Comparison of ENCODE assay signal across 1 cellular context in genomic region chr7:138980575-138981285, GRCh38.
TF ChIP-seq lines count a peak whose summit lies in the region.

No MANE protein-coding gene starts in this region.

TF ChIP-seq in HepG2, 621 proteins besides CTCF, POLR2A, EP300 and RAD21 (continued from another document):
- TF ChIP-seq, protein P1, sequence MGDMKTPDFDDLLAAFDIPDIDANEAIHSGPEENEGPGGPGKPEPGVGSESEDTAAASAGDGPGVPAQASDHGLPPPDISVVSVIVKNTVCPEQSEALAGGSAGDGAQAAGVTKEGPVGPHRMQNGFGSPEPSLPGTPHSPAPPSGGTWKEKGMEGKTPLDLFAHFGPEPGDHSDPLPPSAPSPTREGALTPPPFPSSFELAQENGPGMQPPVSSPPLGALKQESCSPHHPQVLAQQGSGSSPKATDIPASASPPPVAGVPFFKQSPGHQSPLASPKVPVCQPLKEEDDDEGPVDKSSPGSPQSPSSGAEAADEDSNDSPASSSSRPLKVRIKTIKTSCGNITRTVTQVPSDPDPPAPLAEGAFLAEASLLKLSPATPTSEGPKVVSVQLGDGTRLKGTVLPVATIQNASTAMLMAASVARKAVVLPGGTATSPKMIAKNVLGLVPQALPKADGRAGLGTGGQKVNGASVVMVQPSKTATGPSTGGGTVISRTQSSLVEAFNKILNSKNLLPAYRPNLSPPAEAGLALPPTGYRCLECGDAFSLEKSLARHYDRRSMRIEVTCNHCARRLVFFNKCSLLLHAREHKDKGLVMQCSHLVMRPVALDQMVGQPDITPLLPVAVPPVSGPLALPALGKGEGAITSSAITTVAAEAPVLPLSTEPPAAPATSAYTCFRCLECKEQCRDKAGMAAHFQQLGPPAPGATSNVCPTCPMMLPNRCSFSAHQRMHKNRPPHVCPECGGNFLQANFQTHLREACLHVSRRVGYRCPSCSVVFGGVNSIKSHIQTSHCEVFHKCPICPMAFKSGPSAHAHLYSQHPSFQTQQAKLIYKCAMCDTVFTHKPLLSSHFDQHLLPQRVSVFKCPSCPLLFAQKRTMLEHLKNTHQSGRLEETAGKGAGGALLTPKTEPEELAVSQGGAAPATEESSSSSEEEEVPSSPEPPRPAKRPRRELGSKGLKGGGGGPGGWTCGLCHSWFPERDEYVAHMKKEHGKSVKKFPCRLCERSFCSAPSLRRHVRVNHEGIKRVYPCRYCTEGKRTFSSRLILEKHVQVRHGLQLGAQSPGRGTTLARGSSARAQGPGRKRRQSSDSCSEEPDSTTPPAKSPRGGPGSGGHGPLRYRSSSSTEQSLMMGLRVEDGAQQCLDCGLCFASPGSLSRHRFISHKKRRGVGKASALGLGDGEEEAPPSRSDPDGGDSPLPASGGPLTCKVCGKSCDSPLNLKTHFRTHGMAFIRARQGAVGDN (CRISPR knock-in tag; IDR thresholded peaks at IDR 0.05) = peak; percentile 24; the same call in 1 of the 2 replicates
- TF ChIP-seq ASH2L (IDR thresholded peaks at IDR 0.05; ENCODE audit: insufficient read length, low read depth, low read length) (peak; percentile 41), UBTF (CRISPR knock-in tag; IDR thresholded peaks at IDR 0.05) (peak; percentile 20; the same call in 1 of the 2 replicates), ZFX (CRISPR knock-in tag; IDR thresholded peaks at IDR 0.05; ENCODE audit: low read depth) (peak; percentile 44; the same call in 1 of the 2 replicates), ZNF329 (CRISPR knock-in tag; IDR thresholded peaks at IDR 0.05; ENCODE audit: low read depth) (0 out of 2 replicates have a peak, but pooled peaks have one; percentile 13), ZNF788 (CRISPR knock-in tag; IDR thresholded peaks at IDR 0.05; ENCODE audit: borderline replicate concordance) (peak; percentile 60; the same call in 1 of the 2 replicates), CCAR2 (optimal IDR thresholded peaks at IDR 0.05; ENCODE audit: low read depth, low read length) (no peak), SAP130 (CRISPR knock-in tag; IDR thresholded peaks at IDR 0.05; ENCODE audit: low read depth) (peak; percentile 6; the same call in 1 of the 2 replicates), TBX2 (CRISPR knock-in tag; IDR thresholded peaks at IDR 0.05; ENCODE audit: borderline replicate concordance) (peak; percentile 32; the same call in 1 of the 2 replicates), SETDB1 (CRISPR knock-in tag; IDR thresholded peaks at IDR 0.05; ENCODE audit: borderline replicate concordance) (0 out of 2 replicates have a peak, but pooled peaks have one; percentile 27), ZBTB40 (IDR thresholded peaks at IDR 0.05) (no peak), ZBTB40 (CRISPR knock-in tag; IDR thresholded peaks at IDR 0.05) (0 out of 2 replicates have a peak, but pooled peaks have one; percentile 21), ZFP36L2 (CRISPR knock-in tag; IDR thresholded peaks at IDR 0.05) (no peak), ZNF501 (CRISPR knock-in tag; IDR thresholded peaks at IDR 0.05) (peak; percentile 71), PHF21A (CRISPR knock-in tag; IDR thresholded peaks at IDR 0.05) (peak; percentile 53; the same call in 1 of the 2 replicates), ZFY (CRISPR knock-in tag; IDR thresholded peaks at IDR 0.05) (no peak), ATF1 (CRISPR knock-in tag; IDR thresholded peaks at IDR 0.05) (no peak), ZNF720 (CRISPR knock-in tag; IDR thresholded peaks at IDR 0.05) (no peak), SRY (CRISPR knock-in tag; IDR thresholded peaks at IDR 0.05) (0 out of 2 replicates have a peak, but pooled peaks have one; percentile 37), ZNF563 (CRISPR knock-in tag; IDR thresholded peaks at IDR 0.05) (no peak), ZNF598 (CRISPR knock-in tag; IDR thresholded peaks at IDR 0.05; ENCODE audit: borderline replicate concordance) (0 out of 2 replicates have a peak, but pooled peaks have one; percentile 13), ZSCAN30 (CRISPR knock-in tag; IDR thresholded peaks at IDR 0.05) (no peak), ZBTB14 (CRISPR knock-in tag; IDR thresholded peaks at IDR 0.05) (peak; percentile 20; the same call in 1 of the 2 replicates), MYC (CRISPR knock-in tag; IDR thresholded peaks at IDR 0.05; ENCODE audit: borderline replicate concordance) (peak; percentile 25; the same call in 1 of the 2 replicates)
- TF ChIP-seq, protein P2, sequence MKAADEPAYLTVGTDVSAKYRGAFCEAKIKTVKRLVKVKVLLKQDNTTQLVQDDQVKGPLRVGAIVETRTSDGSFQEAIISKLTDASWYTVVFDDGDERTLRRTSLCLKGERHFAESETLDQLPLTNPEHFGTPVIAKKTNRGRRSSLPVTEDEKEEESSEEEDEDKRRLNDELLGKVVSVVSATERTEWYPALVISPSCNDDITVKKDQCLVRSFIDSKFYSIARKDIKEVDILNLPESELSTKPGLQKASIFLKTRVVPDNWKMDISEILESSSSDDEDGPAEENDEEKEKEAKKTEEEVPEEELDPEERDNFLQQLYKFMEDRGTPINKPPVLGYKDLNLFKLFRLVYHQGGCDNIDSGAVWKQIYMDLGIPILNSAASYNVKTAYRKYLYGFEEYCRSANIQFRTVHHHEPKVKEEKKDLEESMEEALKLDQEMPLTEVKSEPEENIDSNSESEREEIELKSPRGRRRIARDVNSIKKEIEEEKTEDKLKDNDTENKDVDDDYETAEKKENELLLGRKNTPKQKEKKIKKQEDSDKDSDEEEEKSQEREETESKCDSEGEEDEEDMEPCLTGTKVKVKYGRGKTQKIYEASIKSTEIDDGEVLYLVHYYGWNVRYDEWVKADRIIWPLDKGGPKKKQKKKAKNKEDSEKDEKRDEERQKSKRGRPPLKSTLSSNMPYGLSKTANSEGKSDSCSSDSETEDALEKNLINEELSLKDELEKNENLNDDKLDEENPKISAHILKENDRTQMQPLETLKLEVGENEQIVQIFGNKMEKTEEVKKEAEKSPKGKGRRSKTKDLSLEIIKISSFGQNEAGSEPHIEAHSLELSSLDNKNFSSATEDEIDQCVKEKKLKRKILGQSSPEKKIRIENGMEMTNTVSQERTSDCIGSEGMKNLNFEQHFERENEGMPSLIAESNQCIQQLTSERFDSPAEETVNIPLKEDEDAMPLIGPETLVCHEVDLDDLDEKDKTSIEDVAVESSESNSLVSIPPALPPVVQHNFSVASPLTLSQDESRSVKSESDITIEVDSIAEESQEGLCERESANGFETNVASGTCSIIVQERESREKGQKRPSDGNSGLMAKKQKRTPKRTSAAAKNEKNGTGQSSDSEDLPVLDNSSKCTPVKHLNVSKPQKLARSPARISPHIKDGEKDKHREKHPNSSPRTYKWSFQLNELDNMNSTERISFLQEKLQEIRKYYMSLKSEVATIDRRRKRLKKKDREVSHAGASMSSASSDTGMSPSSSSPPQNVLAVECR (CRISPR knock-in tag; IDR thresholded peaks at IDR 0.05; ENCODE audit: borderline replicate concordance) = peak; percentile 13; the same call in 1 of the 2 replicates
- TF ChIP-seq, protein P3, sequence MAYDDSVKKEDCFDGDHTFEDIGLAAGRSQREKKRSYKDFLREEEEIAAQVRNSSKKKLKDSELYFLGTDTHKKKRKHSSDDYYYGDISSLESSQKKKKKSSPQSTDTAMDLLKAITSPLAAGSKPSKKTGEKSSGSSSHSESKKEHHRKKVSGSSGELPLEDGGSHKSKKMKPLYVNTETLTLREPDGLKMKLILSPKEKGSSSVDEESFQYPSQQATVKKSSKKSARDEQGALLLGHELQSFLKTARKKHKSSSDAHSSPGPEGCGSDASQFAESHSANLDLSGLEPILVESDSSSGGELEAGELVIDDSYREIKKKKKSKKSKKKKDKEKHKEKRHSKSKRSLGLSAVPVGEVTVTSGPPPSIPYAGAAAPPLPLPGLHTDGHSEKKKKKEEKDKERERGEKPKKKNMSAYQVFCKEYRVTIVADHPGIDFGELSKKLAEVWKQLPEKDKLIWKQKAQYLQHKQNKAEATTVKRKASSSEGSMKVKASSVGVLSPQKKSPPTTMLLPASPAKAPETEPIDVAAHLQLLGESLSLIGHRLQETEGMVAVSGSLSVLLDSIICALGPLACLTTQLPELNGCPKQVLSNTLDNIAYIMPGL (CRISPR knock-in tag; IDR thresholded peaks at IDR 0.05; ENCODE audit: borderline replicate concordance in 1 of 2, low read depth in 1 of 2) = 0 out of 4 replicates have a peak, but pooled peaks of 1 of the 2 experiments have one; percentile 30
